ENCODE assay signal across 21 cellular contexts in genomic region chr12:3951380-3952135, GRCh38.
DNase-seq lines count a peak whose midpoint lies in the region; ATAC-seq and TF ChIP-seq lines count a peak whose summit lies in the region.
"Had no signal": no experiment of that assay in that cellular context is flagged by ENCODE, and none has a peak within 500 bp of the region (broad histone marks: within the 10 kb centered on the region; RNA-seq: fewer than 3 reads in every experiment).

No MANE protein-coding gene starts in this region.

- H3K9me3 Mint-ChIP-seq in T-helper 2 cell treated with Interferon-gamma antibody and Interleukin-4, amounts not matched to agents 5 μg/mL and 100 μg/mL, for 36 hours = peaks cover 20% of the 10 kb centered on the region
- H3K9me3 Mint-ChIP-seq in activated naive CD8-positive, alpha-beta T cell (ENCODE audit: low read depth) = peaks cover 6% of the 10 kb centered on the region
- peaks cover 49% of the 10 kb centered on the region for H3K9me3 Mint-ChIP-seq in nephron progenitor cell

- H3K36me3 Mint-ChIP-seq in T-helper 2 cell treated with Interferon-gamma antibody and Interleukin-4, amounts not matched to agents 5 μg/mL and 100 μg/mL, for 36 hours (ENCODE audit: low read depth) = peaks cover 19% of the 10 kb centered on the region
- H3K36me3 Mint-ChIP-seq in activated naive CD8-positive, alpha-beta T cell = peaks cover 6% of the 10 kb centered on the region
- H3K36me3 Mint-ChIP-seq in nephron progenitor cell (ENCODE audit: low read depth) = peaks cover 23% of the 10 kb centered on the region

- H3K4me3 Mint-ChIP-seq in T-helper 2 cell treated with Interferon-gamma antibody and Interleukin-4, amounts not matched to agents 5 μg/mL and 100 μg/mL, for 36 hours = peak overlapping the region; percentile 44
- H3K4me3 Mint-ChIP-seq in activated naive CD8-positive, alpha-beta T cell = peak overlapping the region; percentile 62
- H3K4me3 Mint-ChIP-seq in nephron progenitor cell = no peak overlapping the region
- H3K4me3 Mint-ChIP-seq: naive B cell had no signal

- no peaks in the 10 kb centered on the region for H3K27me3 ChIP-seq in thyroid gland
- H3K27me3 ChIP-seq: cardiac muscle cell, Peyer's patch, tibial nerve had no signal

- TF ChIP-seq POLR2A in thyroid gland (IDR thresholded peaks at IDR 0.05) = no peak

- intact Hi-C loops in thyroid gland (cut with DNase I) = no loop called here

- TF ChIP-seq CTCF in nephron progenitor cell (IDR thresholded peaks at IDR 0.05) (no peak), thyroid gland (IDR thresholded peaks at IDR 0.05) (no peak)

- no peak overlapping the region for H3K27ac ChIP-seq in thyroid gland
- H3K27ac ChIP-seq: A549, cardiac muscle cell, heart right ventricle, lower lobe of right lung, Peyer's patch, psoas muscle, tibial nerve had no signal

- no peaks in the 10 kb centered on the region for H3K9me3 ChIP-seq in thyroid gland
- H3K9me3 ChIP-seq: A549, heart right ventricle, lower lobe of right lung, Peyer's patch, psoas muscle, SK-N-SH, tibial nerve had no signal

- H3K4me3 ChIP-seq in thyroid gland (replicated peaks in 1 of 3) = no peak overlapping the region
- H3K4me3 ChIP-seq: A549, cardiac muscle cell, heart right ventricle, lower lobe of right lung, Peyer's patch, psoas muscle, tibial nerve had no signal

- no peak for ATAC-seq in HG03439 (IDR thresholded peaks at IDR 0.05; ENCODE audit: unreplicated experiment)
- ATAC-seq: A549, heart right ventricle, lower lobe of right lung, psoas muscle had no signal

- peak overlapping the region; percentile 87 for H3K27ac Mint-ChIP-seq in T-helper 2 cell treated with Interferon-gamma antibody and Interleukin-4, amounts not matched to agents 5 μg/mL and 100 μg/mL, for 36 hours
- H3K27ac Mint-ChIP-seq in activated naive CD8-positive, alpha-beta T cell = peak overlapping the region; percentile 89
- peak overlapping the region; percentile 78 for H3K27ac Mint-ChIP-seq in nephron progenitor cell

- WGBS in thyroid gland, 2 donors = 80 to 81% methylated on average over 23 of the region's 23 CpGs

- no peaks in the 10 kb centered on the region for H3K36me3 ChIP-seq in thyroid gland
- H3K36me3 ChIP-seq: cardiac muscle cell, heart right ventricle, lower lobe of right lung, Peyer's patch, tibial nerve had no signal

- peaks cover 49% of the 10 kb centered on the region for H3K4me1 Mint-ChIP-seq in T-helper 2 cell treated with Interferon-gamma antibody and Interleukin-4, amounts not matched to agents 5 μg/mL and 100 μg/mL, for 36 hours (ENCODE audit: low read depth)
- H3K4me1 Mint-ChIP-seq in activated naive CD8-positive, alpha-beta T cell (ENCODE audit: low read depth) = peaks cover 52% of the 10 kb centered on the region
- H3K4me1 Mint-ChIP-seq in nephron progenitor cell = peaks cover 25% of the 10 kb centered on the region

- H3K4me1 ChIP-seq in thyroid gland = no peaks in the 10 kb centered on the region
- H3K4me1 ChIP-seq: A549, lower lobe of right lung, Peyer's patch, psoas muscle, tibial nerve had no signal

- no peaks in the 10 kb centered on the region for H3K27me3 Mint-ChIP-seq in T-helper 2 cell treated with Interferon-gamma antibody and Interleukin-4, amounts not matched to agents 5 μg/mL and 100 μg/mL, for 36 hours (ENCODE audit: low read depth)
- H3K27me3 Mint-ChIP-seq in activated naive CD8-positive, alpha-beta T cell = no peaks in the 10 kb centered on the region
- H3K27me3 Mint-ChIP-seq in nephron progenitor cell (ENCODE audit: low read depth, poor library complexity) = no peaks in the 10 kb centered on the region

- DNase-seq in T-helper 2 cell treated with Interferon-gamma antibody and Interleukin-4, amounts not matched to agents 5 μg/mL and 100 μg/mL, for 36 hours (ENCODE audit: low spot score) = no peak
- no peak for DNase-seq in T-helper 2 cell
- DNase-seq in DMS53 (lab: John Stamatoyannopoulos, UW) = peak; percentile 81
- DNase-seq in nephron progenitor cell = no peak
- DNase-seq in thyroid gland = no peak
- no peak for DNase-seq in activated effector memory CD4-positive, alpha-beta T cell treated with anti-CD3 and anti-CD28 coated beads, Interleukin-2, amount 50 U/mL, for 16 hours
- DNase-seq: C1 segment of cervical spinal cord, DMS79, heart right ventricle, lower lobe of right lung, naive B cell, NCI-H1092, NCI-H2171, Peyer's patch, psoas muscle, SK-N-SH had no signal
